ENCODE assay signal across 1 cellular context in genomic region chr1:162497723-162498441, GRCh38.
TF ChIP-seq lines count a peak whose summit lies in the region.

UHMK1 (plus strand) TSS chr1:162497818; CDS start chr1:162498001, 183 bp downstream.

TF ChIP-seq in HepG2, 621 proteins besides CTCF, POLR2A, EP300 and RAD21 (continued from another document and continues in another):
- TF ChIP-seq ZHX2 (IDR thresholded peaks at IDR 0.05; ENCODE audit: low read depth), result 0 out of 2 replicates have a peak, but pooled peaks have one; percentile 12
- TF ChIP-seq ZHX2 (CRISPR knock-in tag; IDR thresholded peaks at IDR 0.05; ENCODE audit: borderline replicate concordance), result no peak
- TF ChIP-seq IKZF1 (IDR thresholded peaks at IDR 0.05), result no peak
- no peak for TF ChIP-seq ZNF20 (CRISPR knock-in tag; IDR thresholded peaks at IDR 0.05)
- no peak for TF ChIP-seq FOXJ3 (CRISPR knock-in tag; IDR thresholded peaks at IDR 0.05; ENCODE audit: borderline replicate concordance)
- peak; percentile 75 for TF ChIP-seq SPEN (CRISPR knock-in tag; IDR thresholded peaks at IDR 0.05; ENCODE audit: low read depth)
- TF ChIP-seq PHF8 (CRISPR knock-in tag; IDR thresholded peaks at IDR 0.05), result peak; percentile 97
- TF ChIP-seq RFX3 (CRISPR knock-in tag; IDR thresholded peaks at IDR 0.05), result no peak
- 0 out of 2 replicates have a peak, but pooled peaks have one; percentile 40 for TF ChIP-seq ZNF44 (CRISPR knock-in tag; IDR thresholded peaks at IDR 0.05)
- TF ChIP-seq ZNF607 (CRISPR knock-in tag; IDR thresholded peaks at IDR 0.05; ENCODE audit: borderline replicate concordance), result 0 out of 2 replicates have a peak, but pooled peaks have one; percentile 48
- no peak for TF ChIP-seq ATF7 (IDR thresholded peaks at IDR 0.05)
- TF ChIP-seq ATF7 (CRISPR knock-in tag; IDR thresholded peaks at IDR 0.05), result no peak
- TF ChIP-seq TRIM22 (IDR thresholded peaks at IDR 0.05), result no peak
- TF ChIP-seq ZSCAN22 (CRISPR knock-in tag; IDR thresholded peaks at IDR 0.05), result no peak
- no peak for TF ChIP-seq ZNF431 (CRISPR knock-in tag; IDR thresholded peaks at IDR 0.05; ENCODE audit: borderline replicate concordance, low read depth)
- TF ChIP-seq ZNF510 (CRISPR knock-in tag; IDR thresholded peaks at IDR 0.05; ENCODE audit: low read depth), result no peak
- no peak for TF ChIP-seq DDIT3 (CRISPR knock-in tag; IDR thresholded peaks at IDR 0.05)
- TF ChIP-seq CBX1 (IDR thresholded peaks at IDR 0.05; ENCODE audit: low read depth), result no peak
- no peak for TF ChIP-seq ZNF800 (CRISPR knock-in tag; IDR thresholded peaks at IDR 0.05)
- TF ChIP-seq ZNF883 (CRISPR knock-in tag; IDR thresholded peaks at IDR 0.05; ENCODE audit: not compliant biosample characterization), result peak; percentile 53
- no peak for TF ChIP-seq AHR (CRISPR knock-in tag; IDR thresholded peaks at IDR 0.05)
- TF ChIP-seq ZNF775 (CRISPR knock-in tag; IDR thresholded peaks at IDR 0.05; ENCODE audit: borderline replicate concordance), result 0 out of 2 replicates have a peak, but pooled peaks have one; percentile 55
- TF ChIP-seq ZNF598 (CRISPR knock-in tag; IDR thresholded peaks at IDR 0.05; ENCODE audit: borderline replicate concordance), result peak; percentile 82; the same call in 1 of the 2 replicates
- TF ChIP-seq ZNF615 (CRISPR knock-in tag; IDR thresholded peaks at IDR 0.05; ENCODE audit: borderline replicate concordance), result no peak
- TF ChIP-seq ZNF253 (CRISPR knock-in tag; IDR thresholded peaks at IDR 0.05; ENCODE audit: borderline replicate concordance), result no peak
- no peak for TF ChIP-seq KLF16 (CRISPR knock-in tag; IDR thresholded peaks at IDR 0.05)
- TF ChIP-seq ZBTB38 (CRISPR knock-in tag; IDR thresholded peaks at IDR 0.05), result peak; percentile 63; the same call in 1 of the 2 replicates
- TF ChIP-seq RAD51 (IDR thresholded peaks at IDR 0.05; ENCODE audit: borderline replicate concordance), result no peak
- TF ChIP-seq ERF (CRISPR knock-in tag; IDR thresholded peaks at IDR 0.05), result 0 out of 2 replicates have a peak, but pooled peaks have one; percentile 18
- no peak for TF ChIP-seq TFDP1 (CRISPR knock-in tag; IDR thresholded peaks at IDR 0.05; ENCODE audit: borderline replicate concordance)
- TF ChIP-seq TAF1 (CRISPR knock-in tag; IDR thresholded peaks at IDR 0.05), result peak; percentile 94
- peak; percentile 61; the same call in 1 of the 2 replicates for TF ChIP-seq SAP130 (CRISPR knock-in tag; IDR thresholded peaks at IDR 0.05; ENCODE audit: low read depth)
- no peak for TF ChIP-seq TRIM24 (CRISPR knock-in tag; IDR thresholded peaks at IDR 0.05)
- peak; percentile 44 for TF ChIP-seq PATZ1 (CRISPR knock-in tag; IDR thresholded peaks at IDR 0.05)
- TF ChIP-seq HOXA7 (CRISPR knock-in tag; IDR thresholded peaks at IDR 0.05), result no peak
- no peak for TF ChIP-seq ZNF292 (CRISPR knock-in tag; IDR thresholded peaks at IDR 0.05; ENCODE audit: borderline replicate concordance, low read depth)
- TF ChIP-seq MBNL3 (CRISPR knock-in tag; conservative IDR thresholded peaks at IDR 0.05), result no peak
- TF ChIP-seq BCL6 (CRISPR knock-in tag; IDR thresholded peaks at IDR 0.05), result no peak
- peak; percentile 86; the same call in 1 of the 2 replicates for TF ChIP-seq ZGPAT (CRISPR knock-in tag; IDR thresholded peaks at IDR 0.05)
- TF ChIP-seq PRDM10 (CRISPR knock-in tag; IDR thresholded peaks at IDR 0.05; ENCODE audit: low read depth), result peak; percentile 75; the same call in 1 of the 2 replicates
- peak; percentile 75 for TF ChIP-seq MED8 (CRISPR knock-in tag; IDR thresholded peaks at IDR 0.05; ENCODE audit: insufficient replicate concordance)
- no peak for TF ChIP-seq ZNF414 (CRISPR knock-in tag; IDR thresholded peaks at IDR 0.05)
- TF ChIP-seq HNRNPL (IDR thresholded peaks at IDR 0.05; ENCODE audit: low read depth, low read length), result no peak
- TF ChIP-seq ZBTB21 (CRISPR knock-in tag; IDR thresholded peaks at IDR 0.05), result no peak
- no peak for TF ChIP-seq ZNF382 (CRISPR knock-in tag; IDR thresholded peaks at IDR 0.05; ENCODE audit: borderline replicate concordance)
- no peak for TF ChIP-seq ATF3 (CRISPR knock-in tag; IDR thresholded peaks at IDR 0.05)
- TF ChIP-seq PHF5A (CRISPR knock-in tag; IDR thresholded peaks at IDR 0.05; ENCODE audit: low read depth, unreplicated experiment), result no peak
